In genomic region chr19:50803633-50804419, GRCh38 we compare ENCODE assay signal across 8 cellular contexts. TPM values are rescaled to one million over a fixed set of nuclear protein-coding genes. Genes with fewer than 3 reads are reported as not detected.
DNase-seq lines count a peak whose midpoint lies in the region; ATAC-seq, FAIRE-seq and TF ChIP-seq lines count a peak whose summit lies in the region.

No MANE protein-coding gene starts in this region.

- H3K27ac Mint-ChIP-seq in activated naive CD8-positive, alpha-beta T cell: peak overlapping the region; percentile 100

- H3K4me3 Mint-ChIP-seq in activated naive CD8-positive, alpha-beta T cell: peak overlapping the region; percentile 96

- FAIRE-seq in A549 (lab: Jason Lieb, UNC): no peak

- H3K9me3 ChIP-seq in A549: no peaks in the 10 kb centered on the region

- 1% methylated on average over 40 of the region's 40 CpGs for WGBS in A549 (ENCODE audit: missing lambda C conversion rate)

- ATAC-seq in A549: peak; percentile 48 to 70
- peak; percentile 19 for ATAC-seq in GM19438 (IDR thresholded peaks at IDR 0.05; ENCODE audit: low read depth, unreplicated experiment)
- no peak for ATAC-seq in GM18870 (IDR thresholded peaks at IDR 0.05; ENCODE audit: unreplicated experiment)

- H3K27me3 Mint-ChIP-seq in activated naive CD8-positive, alpha-beta T cell: no peaks in the 10 kb centered on the region

- no peak for TF ChIP-seq RAD21 in A549 (conservative IDR thresholded peaks at IDR 0.05 in 1 of 2, IDR thresholded peaks at IDR 0.05 in 1 of 2)

- POLR2A ChIA-PET in A549 (lab: Yijun Ruan, JAX): interaction anchor here (0.6 to 2.3 kb wide), 14 partner anchors 9 to 457 kb away, joined by 3 to 26 read pairs (median 5); partner anchors contain the start of gene JOSD2

- H3K9me3 Mint-ChIP-seq in activated naive CD8-positive, alpha-beta T cell (ENCODE audit: low read depth): no peaks in the 10 kb centered on the region

- peaks cover 16% of the 10 kb centered on the region for H3K36me3 Mint-ChIP-seq in activated naive CD8-positive, alpha-beta T cell

- peak overlapping the region; percentile 94 for H3K4me2 ChIP-seq in A549

- H3K4me3 ChIP-seq in A549: peak overlapping the region; percentile 65
- H3K4me3 ChIP-seq in iPS-11a (ENCODE audit: low read depth, low read length): peak overlapping the region; percentile 99

- H3K4me1 ChIP-seq in A549: peaks cover 15% of the 10 kb centered on the region

- no peak for TF ChIP-seq POLR2A in A549 (IDR thresholded peaks at IDR 0.05; ENCODE audit: low read length)

- TF ChIP-seq CTCF in A549 (IDR thresholded peaks at IDR 0.05): no peak

- peaks cover 39% of the 10 kb centered on the region for H3K4me1 Mint-ChIP-seq in activated naive CD8-positive, alpha-beta T cell (ENCODE audit: low read depth)

- TF ChIP-seq EP300 in A549 (IDR thresholded peaks at IDR 0.05): no peak

- DNase-seq in A549 (ENCODE audit: low read depth in 1 of 2, low spot score in 1 of 2): no peak
- peak; percentile 62 for DNase-seq in NCI-H2171 treated with DMSO at 0.1 percent for 48 hours (lab: John Stamatoyannopoulos, UW)
- peak; percentile 62 for DNase-seq in stimulated activated CD4-positive, alpha-beta T cell treated with anti-CD3 and anti-CD28 coated beads, Interleukin-15, amount 100 ng/mL, for 24 hours
- DNase-seq in NCI-H510A treated with DMSO at 0.1 percent for 48 hours (lab: John Stamatoyannopoulos, UW): no peak

- H3K27ac ChIP-seq in A549: peak overlapping the region; percentile 94 to 95

- CTCF ChIA-PET in A549 (lab: Yijun Ruan, JAX): interaction anchor here (1.2 to 4.1 kb wide), 4 partner anchors 11 to 213 kb away, joined by 3 to 19 read pairs (median 8); no protein-coding TSS in a partner anchor

TF ChIP-seq in A549, 52 proteins besides CTCF, POLR2A, EP300 and RAD21:
- TF ChIP-seq BCL3 (IDR thresholded peaks at IDR 0.05) (no peak), USF2 (IDR thresholded peaks at IDR 0.05) (no peak), HOXB13 (CRISPR knock-in tag; IDR thresholded peaks at IDR 0.05; ENCODE audit: low read depth) (no peak), FOSB (CRISPR knock-in tag; IDR thresholded peaks at IDR 0.05) (no peak; the same call in 1 of the 2 replicates), NR3C1 (IDR thresholded peaks at IDR 0.05) (no peak), BHLHE40 (IDR thresholded peaks at IDR 0.05; ENCODE audit: low read depth, low read length) (no peak), HOXA7 (CRISPR knock-in tag; IDR thresholded peaks at IDR 0.05) (0 out of 2 replicates have a peak, but pooled peaks have one; percentile 24), RARB (CRISPR knock-in tag; IDR thresholded peaks at IDR 0.05) (0 out of 2 replicates have a peak, but pooled peaks have one; percentile 52), E2F6 (IDR thresholded peaks at IDR 0.05; ENCODE audit: borderline replicate concordance, low read depth) (no peak), NFE2L2 (conservative IDR thresholded peaks at IDR 0.05; ENCODE audit: low read length) (no peak), MAFK (IDR thresholded peaks at IDR 0.05; ENCODE audit: partially characterized antibody) (no peak), MAX (IDR thresholded peaks at IDR 0.05) (no peak)
TF ChIP-seq in A549: peak in this region for 2.

RNA-seq across cellular contexts. Expression of gene ACP4, which starts 13.6 kb away (rescaled TPM):
- polyA plus RNA-seq in A549 (2011; rRNA removed): not detected in 2 replicates
- not detected in 2 replicates for polyA plus RNA-seq in A549 (2012; cell fraction: cytosol; rRNA removed)
- polyA plus RNA-seq in A549 (2012; cell fraction: nucleus; rRNA removed): not detected in 2 replicates
- polyA plus RNA-seq in A549 (2017; fragmentation: RNase III; extraction: RNeasy Plus Mini Kit Qiagen cat#74134 plus additional on column Dnase treatment): not detected in 3 replicates
- polyA minus RNA-seq in A549 (2011; rRNA and poly(A)+ RNA removed): not detected in 2 replicates

RNA-seq across cellular contexts. Expression of gene KLK1, which starts 19.8 kb away (rescaled TPM):
- polyA plus RNA-seq in A549 (2011; rRNA removed) (0.25 and 0.30 TPM in 2 replicates), A549 (2017; fragmentation: RNase III; extraction: RNeasy Plus Mini Kit Qiagen cat#74134 plus additional on column Dnase treatment) (not detected in 3 replicates)
- polyA plus RNA-seq in A549 (2012; cell fraction: cytosol; rRNA removed): 0.11 and 0.12 TPM in 2 replicates
- polyA plus RNA-seq in A549 (2012; cell fraction: nucleus; rRNA removed): 0.07 and 0.12 TPM in 2 replicates
- polyA minus RNA-seq in A549 (2011; rRNA and poly(A)+ RNA removed): 0.97 TPM in 1 of 2 replicates, not detected in the other

RNA-seq across cellular contexts. Expression of gene KLK15, which starts 29.5 kb away (rescaled TPM):
- polyA plus RNA-seq in A549 (2011; rRNA removed) (not detected in 2 replicates), A549 (2017; fragmentation: RNase III; extraction: RNeasy Plus Mini Kit Qiagen cat#74134 plus additional on column Dnase treatment) (not detected in 3 replicates)
- polyA plus RNA-seq in A549 (2012; cell fraction: cytosol; rRNA removed): not detected in 2 replicates
- not detected in 2 replicates for polyA plus RNA-seq in A549 (2012; cell fraction: nucleus; rRNA removed)
- polyA minus RNA-seq in A549 (2011; rRNA and poly(A)+ RNA removed): not detected in 2 replicates

RNA-seq across cellular contexts. Expression of gene GPR32, which starts 33.6 kb away (rescaled TPM):
- not detected in 2 replicates for polyA plus RNA-seq in A549 (2011; rRNA removed)
- not detected in 2 replicates for polyA plus RNA-seq in A549 (2012; cell fraction: cytosol; rRNA removed)
- polyA plus RNA-seq in A549 (2012; cell fraction: nucleus; rRNA removed): not detected in 2 replicates
- not detected in 3 replicates for polyA plus RNA-seq in A549 (2017; fragmentation: RNase III; extraction: RNeasy Plus Mini Kit Qiagen cat#74134 plus additional on column Dnase treatment)
- polyA minus RNA-seq in A549 (2011; rRNA and poly(A)+ RNA removed): not detected in 2 replicates

RNA-seq across cellular contexts. Expression of gene KLK3, which starts 50.9 kb away (rescaled TPM):
- not detected in 2 replicates for polyA plus RNA-seq in A549 (2011; rRNA removed)
- not detected in 2 replicates for polyA plus RNA-seq in A549 (2012; cell fraction: cytosol; rRNA removed)
- not detected in 2 replicates for polyA plus RNA-seq in A549 (2012; cell fraction: nucleus; rRNA removed)
- polyA plus RNA-seq in A549 (2017; fragmentation: RNase III; extraction: RNeasy Plus Mini Kit Qiagen cat#74134 plus additional on column Dnase treatment): not detected in 3 replicates
- polyA minus RNA-seq in A549 (2011; rRNA and poly(A)+ RNA removed): not detected in 2 replicates

Comparison
In these comparisons a context has a peak if more than half of its experiments do, and no peak if none do; other contexts are left out.
1. DNase-seq: peak in NCI-H2171 treated with DMSO at 0.1 percent for 48 hours (single experiment) and stimulated activated CD4-positive, alpha-beta T cell treated with anti-CD3 and anti-CD28 coated beads, Interleukin-15, amount 100 ng/mL, for 24 hours (single experiment); none in A549 (0 of 2) and NCI-H510A treated with DMSO at 0.1 percent for 48 hours (single experiment).